In the genomic region with DNA sequence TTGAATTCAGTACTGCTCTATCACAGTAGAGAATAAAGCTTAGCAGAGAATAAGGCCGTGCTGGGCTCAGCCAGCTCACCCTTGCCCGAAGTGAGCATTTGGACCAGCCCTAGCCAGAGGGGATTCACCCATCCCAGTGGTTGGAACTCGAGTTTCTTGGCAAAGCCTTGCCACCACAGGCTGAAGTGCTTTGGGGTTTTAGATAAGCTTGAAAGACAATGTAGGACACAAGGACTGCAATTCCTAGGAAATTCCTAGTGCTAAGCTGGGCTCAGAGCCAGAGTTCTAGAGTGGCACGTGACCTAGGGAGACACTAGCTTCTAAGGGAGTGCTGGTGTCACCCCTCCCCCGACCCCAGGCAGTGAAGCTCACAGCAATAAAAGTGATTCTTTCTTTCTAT, we compare ENCODE assay signal across 1 cellular context.
TF ChIP-seq lines count a peak whose summit lies in the region.

No MANE protein-coding gene starts in this region.

TF ChIP-seq in IMR-90, 13 proteins besides CTCF, POLR2A, EP300 and RAD21:
- TF ChIP-seq BHLHE40 (IDR thresholded peaks at IDR 0.05; ENCODE audit: low read depth, low read length): no peak
- TF ChIP-seq, protein P1, sequence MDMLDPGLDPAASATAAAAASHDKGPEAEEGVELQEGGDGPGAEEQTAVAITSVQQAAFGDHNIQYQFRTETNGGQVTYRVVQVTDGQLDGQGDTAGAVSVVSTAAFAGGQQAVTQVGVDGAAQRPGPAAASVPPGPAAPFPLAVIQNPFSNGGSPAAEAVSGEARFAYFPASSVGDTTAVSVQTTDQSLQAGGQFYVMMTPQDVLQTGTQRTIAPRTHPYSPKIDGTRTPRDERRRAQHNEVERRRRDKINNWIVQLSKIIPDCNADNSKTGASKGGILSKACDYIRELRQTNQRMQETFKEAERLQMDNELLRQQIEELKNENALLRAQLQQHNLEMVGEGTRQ (IDR thresholded peaks at IDR 0.05; ENCODE audit: low read depth, low read length): 0 out of 2 replicates have a peak, but pooled peaks have one; percentile 26
TF ChIP-seq in IMR-90: peak in this region for 1.
